ENCODE assay signal across 15 cellular contexts in genomic region chr1:96598416-96599168, GRCh38.
DNase-seq lines count a peak whose midpoint lies in the region; TF ChIP-seq lines count a peak whose summit lies in the region.
"Had no signal": no experiment of that assay in that cellular context is flagged by ENCODE, and none has a peak within 500 bp of the region (broad histone marks: within the 10 kb centered on the region; RNA-seq: fewer than 3 reads in every experiment).

No MANE protein-coding gene starts in this region.

- no peak for TF ChIP-seq POLR2A in erythroblast (IDR thresholded peaks at IDR 0.05; ENCODE audit: low read length)

- DNase-seq in M059J (ENCODE audit: low read depth) (peak; percentile 65), fibroblast of gingiva (ENCODE audit: low read depth) (peak; percentile 79), middle frontal gyrus (ENCODE audit: extremely low spot score, low spot score) (peak; percentile 11), stromal cell of bone marrow (ENCODE audit: low read depth) (peak; percentile 81), erythroblast (lab: John Stamatoyannopoulos, UW) (no peak), mesenteric fat pad (ENCODE audit: low spot score) (no peak), iPS-NIHi7 (ENCODE audit: extremely low spot score) (no peak)
- no peak for DNase-seq in central memory CD4-positive, alpha-beta T cell
- DNase-seq: activated CD4-positive, alpha-beta T cell treated with anti-CD3 and anti-CD28 coated beads for 48 hours; activated T-cell treated with anti-CD3 and anti-CD28 coated beads, Interleukin-2, amount 50 U/mL, for 48 hours; NCI-H1105 treated with DMSO at 0.1 percent for 48 hours; NCI-H510A; Peyer's patch; retina; stimulated activated CD4-positive, alpha-beta T cell treated with anti-CD3 and anti-CD28 coated beads, Interleukin-4, amount 100 ng/mL, for 4 hours had no signal

Comparison
In these comparisons a context has a peak if more than half of its experiments do, and no peak if none do; other contexts are left out.
1. DNase-seq: peak in M059J (single experiment), fibroblast of gingiva (single experiment), middle frontal gyrus (single experiment) and stromal cell of bone marrow (single experiment); none in erythroblast (0 of 2), central memory CD4-positive, alpha-beta T cell (single experiment), mesenteric fat pad (single experiment) and iPS-NIHi7 (single experiment).